8 cellular contexts compared by ENCODE assay signal in genomic region chr17:32341857-32342602, GRCh38. TPM values are rescaled to one million over a fixed set of nuclear protein-coding genes. Genes with fewer than 3 reads are reported as not detected.
A peak's percentile ranks its signal among the peaks of the same experiment; 100 is the strongest.
DNase-seq lines count a peak whose midpoint lies in the region; ATAC-seq and TF ChIP-seq lines count a peak whose summit lies in the region.

TSS of gene C17orf75 (minus strand) at chr17:32342173. CDS start at chr17:32342139, 34 bp downstream.

- H3K4me3 ChIP-seq in iPS-20b (ENCODE audit: low read length) (peak within 1 kb of the TSS; percentile 94), skeletal muscle tissue (ENCODE audit: low read length in 3 of 3) (peak within 1 kb of the TSS; percentile 82 to 89 (median 85))

- H3K4me1 ChIP-seq in iPS-20b (ENCODE audit: insufficient read depth, low read length), result peaks cover 4% of the 10 kb centered on the region; the same call in 1 of the 2 replicates
- H3K4me1 ChIP-seq in skeletal muscle tissue (ENCODE audit: control insufficient read depth in 3 of 3, insufficient read depth in 3 of 3, low read length in 3 of 3), result peaks cover 13 to 15% (median 15%) of the 10 kb centered on the region in 3 donors

- intact Hi-C loops in MCF 10A (cut with micrococcal nuclease), result no loop called here

- H3K9ac ChIP-seq in iPS-20b (ENCODE audit: low read depth, low read length), result peak within 1 kb of the TSS; percentile 94
- H3K9ac ChIP-seq in skeletal muscle tissue (ENCODE audit: low read depth in 1 of 3, low read length in 3 of 3), result peak within 1 kb of the TSS; percentile 68 to 90 (median 89)

- CTCF ChIA-PET in MCF 10A (lab: Yijun Ruan, JAX), result interaction anchor here (0.7 to 1.5 kb wide), 2 partner anchors 88 to 136 kb away, joined by 4 to 5 read pairs; no protein-coding TSS in a partner anchor

- H3K36me3 Mint-ChIP-seq in MCF 10A (ENCODE audit: insufficient read depth, unreplicated experiment), result peaks cover 32% of the 10 kb centered on the region

- H3K27me3 ChIP-seq in iPS-20b (ENCODE audit: insufficient read depth, low read length), result no peaks in the 10 kb centered on the region
- H3K27me3 ChIP-seq in skeletal muscle tissue (ENCODE audit: control insufficient read depth in 3 of 3, insufficient read depth in 3 of 3, low read length in 3 of 3), result no peaks in the 10 kb centered on the region

- no peaks in the 10 kb centered on the region for H3K27me3 Mint-ChIP-seq in MCF 10A (ENCODE audit: insufficient read depth, unreplicated experiment)

- H3K9me3 ChIP-seq in iPS-20b (ENCODE audit: insufficient read depth, low read depth, low read length) (no peaks in the 10 kb centered on the region), skeletal muscle tissue (ENCODE audit: control insufficient read depth in 3 of 3, low read length in 3 of 3) (no peaks in the 10 kb centered on the region)

- DNase-seq in NCI-H2029 treated with DMSO at 0.1 percent for 48 hours (lab: John Stamatoyannopoulos, UW) (peak; percentile 10), MCF 10A (ENCODE audit: unreplicated experiment) (peak; percentile 76)

- H3K27ac Mint-ChIP-seq in MCF 10A (ENCODE audit: low read depth, unreplicated experiment), result peak within 1 kb of the TSS; percentile 93

- peak; percentile 59 for ATAC-seq in GM18499 (IDR thresholded peaks at IDR 0.05; ENCODE audit: insufficient read depth, unreplicated experiment)
- ATAC-seq in HG02884 (IDR thresholded peaks at IDR 0.05; ENCODE audit: unreplicated experiment), result peak; percentile 75
- ATAC-seq in GM19467 (IDR thresholded peaks at IDR 0.05; ENCODE audit: unreplicated experiment), result no peak

- H3K36me3 ChIP-seq in iPS-20b (ENCODE audit: insufficient read depth, low read depth, low read length) (peaks cover 22% of the 10 kb centered on the region), skeletal muscle tissue (ENCODE audit: control insufficient read depth in 3 of 3, insufficient read depth in 3 of 3, low read length in 3 of 3) (peaks cover 10 to 18% (median 14%) of the 10 kb centered on the region in 3 donors)

- H3K27ac ChIP-seq in VCaP (peak within 1 kb of the TSS; percentile 84), iPS-20b (ENCODE audit: low read length) (peak within 1 kb of the TSS; percentile 65), skeletal muscle tissue (ENCODE audit: low read depth, low read length) (peak within 1 kb of the TSS; percentile 79)

- no peaks in the 10 kb centered on the region for H3K9me3 Mint-ChIP-seq in MCF 10A (ENCODE audit: unreplicated experiment)

- H3K4me3 Mint-ChIP-seq in MCF 10A (ENCODE audit: unreplicated experiment), result peak within 1 kb of the TSS; percentile 98

- POLR2A ChIA-PET in MCF 10A (lab: Yijun Ruan, JAX), result interaction anchor here (0.6 to 3.6 kb wide), 8 partner anchors 9 to 820 kb away, joined by 3 to 56 read pairs (median 6); partner anchors contain the start of genes PSMD11, RHOT1, UTP6 and ZNF207

- no peak; the same call in 1 of the 2 replicates for TF ChIP-seq CTCF in VCaP (conservative IDR thresholded peaks at IDR 0.05)
- no peak for TF ChIP-seq CTCF in MCF 10A (IDR thresholded peaks at IDR 0.05; ENCODE audit: unreplicated experiment)

- TSS peak; percentile 67 for BruUV-seq in MCF 10A (replicated peaks; lab: Mats Ljungman, UMichigan)

- peaks cover 10% of the 10 kb centered on the region for H3K4me1 Mint-ChIP-seq in MCF 10A (ENCODE audit: insufficient read depth, unreplicated experiment)

RNA-seq across cellular contexts. Expression of gene C17orf75, which starts in this region (rescaled TPM):
- total RNA-seq in MCF 10A (2022), result 11.5 and 18.1 TPM in 2 replicates
- total RNA-seq in skeletal muscle tissue, result 20.4 TPM
